ENCODE assay signal across 16 cellular contexts in genomic region chr10:70587045-70587658, GRCh38. TPM values are rescaled to one million over a fixed set of nuclear protein-coding genes. Genes with fewer than 3 reads are reported as not detected.
DNase-seq lines count a peak whose midpoint lies in the region; ATAC-seq, FAIRE-seq and TF ChIP-seq lines count a peak whose summit lies in the region.
"Had no signal": no experiment of that assay in that cellular context is flagged by ENCODE, and none has a peak within 500 bp of the region (broad histone marks: within the 10 kb centered on the region; RNA-seq: fewer than 3 reads in every experiment).

No MANE protein-coding gene starts in this region.

- H3K36me3 ChIP-seq in gastroesophageal sphincter, result no peaks in the 10 kb centered on the region
- H3K36me3 ChIP-seq: thyroid gland had no signal

- FAIRE-seq in GM18507 (lab: Jason Lieb, UNC), result peak; percentile 95
- FAIRE-seq: G401.6 had no signal

- no peak overlapping the region for H3K27ac ChIP-seq in gastroesophageal sphincter
- H3K27ac ChIP-seq: skin epidermis, thyroid gland had no signal

- H3K4me1 ChIP-seq in gastroesophageal sphincter, result peaks cover 0 to 9% (median 0%) of the 10 kb centered on the region in 3 donors

- TF ChIP-seq CTCF in gastroesophageal sphincter (IDR thresholded peaks at IDR 0.05), result no peak

- DNase-seq in GM18507 (ENCODE audit: extremely low spot score, insufficient read length, low read depth), result no peak
- DNase-seq in inferior parietal cortex (ENCODE audit: extremely low spot score), result peak; percentile 75
- no peak for DNase-seq in stimulated activated naive CD4-positive, alpha-beta T cell (lab: John Stamatoyannopoulos, UW)
- DNase-seq: NCI-H526 treated with DMSO at 0.1 percent for 48 hours, thyroid gland had no signal

- TF ChIP-seq POLR2A in gastroesophageal sphincter (IDR thresholded peaks at IDR 0.05), result no peak

- ATAC-seq in GM19372 (IDR thresholded peaks at IDR 0.05; ENCODE audit: low read depth, unreplicated experiment), result peak; percentile 63
- ATAC-seq in HG03108 (IDR thresholded peaks at IDR 0.05; ENCODE audit: unreplicated experiment), result peak; percentile 48
- no peak for ATAC-seq in GM18907 (IDR thresholded peaks at IDR 0.05; ENCODE audit: unreplicated experiment)
- no peak for ATAC-seq in gastroesophageal sphincter
- no peak for ATAC-seq in GM21825 (IDR thresholded peaks at IDR 0.05; ENCODE audit: unreplicated experiment)

- no peak overlapping the region for H3K4me3 ChIP-seq in gastroesophageal sphincter
- H3K4me3 ChIP-seq: lung, skin epidermis, thyroid gland had no signal

- no peak for TF ChIP-seq EP300 in gastroesophageal sphincter (IDR thresholded peaks at IDR 0.05)

- WGBS in gastroesophageal sphincter (ENCODE audit: low coverage in 1 of 2), 2 donors, result 73 to 78% methylated on average over 7 of the region's 8 CpGs

- H3K9me3 ChIP-seq in gastroesophageal sphincter, result no peaks in the 10 kb centered on the region
- H3K9me3 ChIP-seq: thyroid gland had no signal

- H3K27me3 ChIP-seq in gastroesophageal sphincter, result no peaks in the 10 kb centered on the region
- H3K27me3 ChIP-seq: thyroid gland had no signal

RNA-seq across cellular contexts. Expression of gene PRF1, which starts 15.4 kb away (rescaled TPM):
- 1 to 10 TPM in 2 of 4 donors, under 1 TPM in 1, not detected in 1; 0.96 to 3.9 (median 2.0) TPM for total RNA-seq in gastroesophageal sphincter
- total RNA-seq: dermis microvascular lymphatic vessel endothelial cell, fibroblast of lung, H9 had no signal

Comparison
In these comparisons a context has a peak if more than half of its experiments do, and no peak if none do; other contexts are left out.
1. ATAC-seq: peak in GM19372 (single experiment) and HG03108 (single experiment); none in GM18907 (single experiment), gastroesophageal sphincter (single experiment) and GM21825 (single experiment).